In genomic region chr12:118404876-118405521, GRCh38 we compare ENCODE assay signal across 7 cellular contexts. TPM values are rescaled to one million over a fixed set of nuclear protein-coding genes. Genes with fewer than 3 reads are reported as not detected.
DNase-seq lines count a peak whose midpoint lies in the region; ATAC-seq and TF ChIP-seq lines count a peak whose summit lies in the region.

No MANE protein-coding gene starts in this region.

- intact Hi-C loops in heart right ventricle (cut with DNase I) = loop anchor here in 7 of 10 donors (10.0 kb wide), 5 partner anchors 200 to 1140 kb away; no protein-coding TSS in a partner anchor

- DNase-seq in Kasumi-1 (lab: John Stamatoyannopoulos, UW) (peak; percentile 69 to 89), SK-N-MC (ENCODE audit: low read depth, low spot score) (peak; percentile 39), heart right ventricle (peak in 1 of 2 donors; percentile 48), retinal pigment epithelial cell (ENCODE audit: low read depth) (peak; percentile 16)
- peak; percentile 69 for DNase-seq in activated naive CD4-positive, alpha-beta T cell treated with anti-CD3 and anti-CD28 coated beads, Interleukin-2, amount 10 ng/mL, durations not matched to agents 7 days and 5 days

- H3K4me3 ChIP-seq in SK-N-MC (no peak overlapping the region), heart right ventricle (no peak overlapping the region), retinal pigment epithelial cell (ENCODE audit: low read length) (no peak overlapping the region)

- no peaks in the 10 kb centered on the region for H3K4me1 Mint-ChIP-seq in activated naive CD4-positive, alpha-beta T cell treated with anti-CD3 and anti-CD28 coated beads, Interleukin-2, amount 10 ng/mL, durations not matched to agents 7 days and 5 days

- H3K36me3 ChIP-seq in SK-N-MC (ENCODE audit: insufficient read depth, low read length) = peaks cover 53% of the 10 kb centered on the region
- peaks cover 0 to 100% (median 20%) of the 10 kb centered on the region in 9 donors for H3K36me3 ChIP-seq in heart right ventricle

- ATAC-seq in heart right ventricle = no peak
- no peak for ATAC-seq in HG03457 (IDR thresholded peaks at IDR 0.05; ENCODE audit: unreplicated experiment)

- H3K9me3 ChIP-seq in SK-N-MC (ENCODE audit: low read depth, low read length) (no peaks in the 10 kb centered on the region), heart right ventricle (no peaks in the 10 kb centered on the region)

- H3K4me3 Mint-ChIP-seq in activated naive CD4-positive, alpha-beta T cell treated with anti-CD3 and anti-CD28 coated beads, Interleukin-2, amount 10 ng/mL, durations not matched to agents 7 days and 5 days = no peak overlapping the region

- CTCF ChIA-PET in activated naive CD4-positive, alpha-beta T cell treated with anti-CD3 and anti-CD28 coated beads, Interleukin-2, amount 10 ng/mL, durations not matched to agents 7 days and 5 days (lab: Charles Lee) = interaction anchor here (0.7 to 1.9 kb wide), 10 partner anchors 8 to 629 kb away, joined by 3 to 6 read pairs (median 4); no protein-coding TSS in a partner anchor

- H3K27me3 ChIP-seq in heart right ventricle = no peaks in the 10 kb centered on the region

- no peak overlapping the region for H3K9ac ChIP-seq in SK-N-MC (ENCODE audit: insufficient read length)

- H3K27me3 Mint-ChIP-seq in activated naive CD4-positive, alpha-beta T cell treated with anti-CD3 and anti-CD28 coated beads, Interleukin-2, amount 10 ng/mL, durations not matched to agents 7 days and 5 days = no peaks in the 10 kb centered on the region

- no peak overlapping the region for H3K27ac ChIP-seq in SK-N-MC
- H3K27ac ChIP-seq in heart right ventricle = no peak overlapping the region

- peaks cover 0 to 4% (median 0%) of the 10 kb centered on the region in 9 donors for H3K4me1 ChIP-seq in heart right ventricle

- H3K27ac Mint-ChIP-seq in activated naive CD4-positive, alpha-beta T cell treated with anti-CD3 and anti-CD28 coated beads, Interleukin-2, amount 10 ng/mL, durations not matched to agents 7 days and 5 days = no peak overlapping the region

- TF ChIP-seq CTCF in GM12872 (IDR thresholded peaks at IDR 0.05; ENCODE audit: insufficient read depth, low read depth, low read length) (peak; percentile 67), heart right ventricle (IDR thresholded peaks at IDR 0.05) (peak; percentile 55 to 83 (median 75)), retinal pigment epithelial cell (conservative IDR thresholded peaks at IDR 0.05; ENCODE audit: low read depth, low read length) (peak; percentile 77)

- WGBS in heart right ventricle, 2 donors = 41 to 43% methylated on average over 4 of the region's 4 CpGs

- H3K36me3 Mint-ChIP-seq in activated naive CD4-positive, alpha-beta T cell treated with anti-CD3 and anti-CD28 coated beads, Interleukin-2, amount 10 ng/mL, durations not matched to agents 7 days and 5 days = peaks cover 33% of the 10 kb centered on the region

- no peaks in the 10 kb centered on the region for H3K9me3 Mint-ChIP-seq in activated naive CD4-positive, alpha-beta T cell treated with anti-CD3 and anti-CD28 coated beads, Interleukin-2, amount 10 ng/mL, durations not matched to agents 7 days and 5 days

RNA-seq across cellular contexts. Expression of gene SUDS3, which starts 28.6 kb away (rescaled TPM):
- total RNA-seq in heart right ventricle = 10 to 100 TPM; 15.6 to 28.0 (median 22.5) TPM
- 10 to 100 TPM in 1 of 2 donors, 1 to 10 TPM in 1; 7.5 to 11.0 TPM for polyA plus RNA-seq in heart right ventricle

RNA-seq across cellular contexts. Expression of gene TAOK3, which starts 32.3 kb away (rescaled TPM):
- total RNA-seq in heart right ventricle = 10 to 100 TPM; 13.2 to 29.8 (median 21.5) TPM
- 10 to 100 TPM in 1 of 2 donors, 1 to 10 TPM in 1; 8.4 to 16.2 TPM for polyA plus RNA-seq in heart right ventricle
